17 cellular contexts compared by ENCODE assay signal in genomic region chr6:8705435-8706020, GRCh38.
"Had no signal": no experiment of that assay in that cellular context is flagged by ENCODE, and none has a peak within 500 bp of the region (broad histone marks: within the 10 kb centered on the region; RNA-seq: fewer than 3 reads in every experiment).

No MANE protein-coding gene starts in this region.

- H3K4me1 ChIP-seq: colonic mucosa, spleen had no signal

- DNase-seq: activated CD4-positive, alpha-beta T cell treated with anti-CD3 and anti-CD28 coated beads, Interleukin-2, amount 50 U/mL, for 1 hour; activated CD4-positive, CD25-positive, alpha-beta regulatory T cell treated with anti-CD3 and anti-CD28 coated beads, Interleukin-2, amount 50 U/mL, for 72 hours; activated CD8-positive, alpha-beta memory T cell treated with anti-CD3 and anti-CD28 coated beads, Interleukin-2, amount 50 U/mL, for 4 hours; activated naive CD4-positive, alpha-beta T cell treated with anti-CD3 and anti-CD28 coated beads for 36 hours; activated T-cell treated with anti-CD3 and anti-CD28 coated beads, Interleukin-2, amount 50 U/mL, for 4 hours; central memory CD4-positive, alpha-beta T cell; colonic mucosa; immature natural killer cell; left ventricle myocardium superior; naive thymus-derived CD8-positive, alpha-beta T cell; sigmoid colon; spleen; stimulated activated CD4-positive, alpha-beta T cell treated with anti-CD3 and anti-CD28 coated beads, Interleukin-4, amount 100 ng/mL, for 4 hours; T1000; upper lobe of left lung had no signal

- H3K27ac ChIP-seq: colonic mucosa, sigmoid colon, spleen, thoracic aorta, upper lobe of left lung had no signal

- H3K27me3 ChIP-seq: colonic mucosa, sigmoid colon, spleen, upper lobe of left lung had no signal

- H3K4me3 ChIP-seq: colonic mucosa, sigmoid colon, spleen, thoracic aorta, upper lobe of left lung had no signal

- H3K9me3 ChIP-seq: colonic mucosa, sigmoid colon, spleen, thoracic aorta, upper lobe of left lung had no signal

- ATAC-seq: activated T-cell treated with anti-CD3 and anti-CD28 coated beads, Interleukin-2, amount 50 U/mL, for 4 hours; left ventricle myocardium superior; naive thymus-derived CD8-positive, alpha-beta T cell; stimulated activated memory B cell treated with anti-CD40 and anti-IgM and Interleukin-4, amounts not matched to agents 10 μg/mL and 1 μg/mL and 100 μg/mL, for 72 hours had no signal

- H3K36me3 ChIP-seq: colonic mucosa, sigmoid colon, spleen, thoracic aorta, upper lobe of left lung had no signal
